Comparison of ENCODE assay signal across 8 cellular contexts in the genomic region with DNA sequence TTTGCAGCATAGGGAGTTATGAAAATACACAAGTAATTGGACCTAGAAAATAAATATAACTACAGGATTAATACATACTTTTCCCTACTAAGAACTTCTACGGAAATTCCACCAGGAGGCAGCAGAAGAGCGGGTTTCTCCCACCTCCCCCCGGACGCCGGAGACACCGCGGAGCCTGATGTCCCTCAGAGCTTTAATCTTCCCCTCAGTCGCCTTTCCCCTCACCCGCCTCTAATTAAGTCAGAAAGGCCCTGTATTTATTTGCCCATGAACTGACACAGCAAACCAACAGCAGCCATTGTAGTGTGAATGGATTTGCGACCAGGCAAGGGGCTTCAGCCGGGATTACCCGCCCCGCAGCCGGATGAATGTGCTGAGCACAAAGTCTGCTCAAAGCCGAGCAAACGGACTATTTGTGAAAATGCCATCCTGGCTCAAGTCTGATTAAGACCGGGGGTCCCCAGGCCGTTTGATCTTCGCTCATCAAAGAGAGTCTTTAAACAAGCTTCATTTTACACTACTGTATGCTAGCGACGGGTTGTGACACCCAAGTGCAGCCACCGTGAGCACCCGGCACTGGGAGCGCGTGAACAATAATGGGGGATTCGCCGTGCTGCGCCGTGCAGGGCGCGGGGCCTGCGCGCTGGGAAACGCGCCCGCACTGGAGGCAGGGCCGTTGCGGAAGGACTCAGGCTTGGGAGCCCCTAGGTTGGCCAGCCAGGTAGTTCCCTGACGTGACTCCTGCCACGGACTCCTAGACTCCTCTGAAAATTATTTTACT. TPM values are rescaled to one million over a fixed set of nuclear protein-coding genes. Genes with fewer than 3 reads are reported as not detected.
DNase-seq lines count a peak whose midpoint lies in the region; ATAC-seq, FAIRE-seq and TF ChIP-seq lines count a peak whose summit lies in the region.

No MANE protein-coding gene starts in this region.

- intact Hi-C loops in Right ventricle myocardium superior (cut with DNase I) = loop anchor here (2.0 kb wide), 1 partner anchor 178 kb away; no protein-coding TSS in a partner anchor

- H3K9me3 Mint-ChIP-seq in activated naive CD8-positive, alpha-beta T cell (ENCODE audit: low read depth) = no peaks in the 10 kb centered on the region

- peak overlapping the region; percentile 13 for H3K4me3 Mint-ChIP-seq in activated naive CD8-positive, alpha-beta T cell

- H3K27me3 Mint-ChIP-seq in activated naive CD8-positive, alpha-beta T cell = peaks cover 29% of the 10 kb centered on the region

- FAIRE-seq in GM12891 (lab: Jason Lieb, UNC) = no peak

- TF ChIP-seq POLR2A in GM12891 (IDR thresholded peaks at IDR 0.05; ENCODE audit: low read depth, low read length) = no peak

- ATAC-seq in HG02759 (IDR thresholded peaks at IDR 0.05; ENCODE audit: unreplicated experiment) (peak; percentile 92), Right ventricle myocardium superior (ENCODE audit: poor library complexity) (peak; percentile 95)

- DNase-seq in AG08396 (ENCODE audit: low spot score) (peak; percentile 82), GM12891 (ENCODE audit: insufficient read length, low spot score) (peak; percentile 41), NCI-H146 (lab: John Stamatoyannopoulos, UW) (peak; percentile 51), Right ventricle myocardium superior (peak; percentile 57), occipital lobe (lab: John Stamatoyannopoulos, UW) (peak; percentile 41), NCI-H1048 (lab: John Stamatoyannopoulos, UW) (no peak)

- H3K27ac Mint-ChIP-seq in activated naive CD8-positive, alpha-beta T cell = no peak overlapping the region

- no peaks in the 10 kb centered on the region for H3K36me3 Mint-ChIP-seq in activated naive CD8-positive, alpha-beta T cell

- peaks cover 6% of the 10 kb centered on the region for H3K4me1 Mint-ChIP-seq in activated naive CD8-positive, alpha-beta T cell (ENCODE audit: low read depth)

TF ChIP-seq in GM12891, 5 proteins besides CTCF, POLR2A, EP300 and RAD21:
- no peak for TF ChIP-seq PAX5 (IDR thresholded peaks at IDR 0.05; ENCODE audit: insufficient read depth, low read length, severe bottlenecking)
- no peak for TF ChIP-seq POU2F2 (IDR thresholded peaks at IDR 0.05; ENCODE audit: low read depth, low read length)
- TF ChIP-seq SPI1 (IDR thresholded peaks at IDR 0.05; ENCODE audit: low read depth, low read length) = no peak
- no peak for TF ChIP-seq TAF1 (IDR thresholded peaks at IDR 0.05; ENCODE audit: low read depth, low read length)
- TF ChIP-seq POLR2AphosphoS5 (IDR thresholded peaks at IDR 0.05; ENCODE audit: low read depth, low read length) = no peak

RNA-seq across cellular contexts. Expression of gene DKK1, which starts 5.6 kb away (rescaled TPM):
- not detected for polyA plus RNA-seq in GM12891 (2012; ENCODE audit: low read depth, missing spikeins)
- total RNA-seq in Right ventricle myocardium superior (not detected), occipital lobe (4.5 TPM)
